1 cellular context compared by ENCODE assay signal in genomic region chr20:47432251-47433210, GRCh38.
TF ChIP-seq lines count a peak whose summit lies in the region.

No MANE protein-coding gene starts in this region.

TF ChIP-seq in HepG2, 621 proteins besides CTCF, POLR2A, EP300 and RAD21 (continued from another document):
- TF ChIP-seq, protein P1, sequence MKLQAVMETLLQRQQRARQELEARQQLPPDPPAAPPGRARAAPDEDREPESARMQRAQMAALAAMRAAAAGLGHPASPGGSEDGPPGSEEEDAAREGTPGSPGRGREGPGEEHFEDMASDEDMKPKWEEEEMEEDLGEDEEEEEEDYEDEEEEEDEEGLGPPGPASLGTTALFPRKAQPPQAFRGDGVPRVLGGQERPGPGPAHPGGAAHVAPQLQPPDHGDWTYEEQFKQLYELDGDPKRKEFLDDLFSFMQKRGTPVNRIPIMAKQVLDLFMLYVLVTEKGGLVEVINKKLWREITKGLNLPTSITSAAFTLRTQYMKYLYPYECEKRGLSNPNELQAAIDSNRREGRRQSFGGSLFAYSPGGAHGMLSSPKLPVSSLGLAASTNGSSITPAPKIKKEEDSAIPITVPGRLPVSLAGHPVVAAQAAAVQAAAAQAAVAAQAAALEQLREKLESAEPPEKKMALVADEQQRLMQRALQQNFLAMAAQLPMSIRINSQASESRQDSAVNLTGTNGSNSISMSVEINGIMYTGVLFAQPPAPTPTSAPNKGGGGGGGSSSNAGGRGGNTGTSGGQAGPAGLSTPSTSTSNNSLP (IDR thresholded peaks at IDR 0.05; ENCODE audit: low read depth, low read length), result no peak
- TF ChIP-seq RXRA (CRISPR knock-in tag; IDR thresholded peaks at IDR 0.05) (peak; percentile 57; the same call in 1 of the 2 replicates), ZNF747 (CRISPR knock-in tag; IDR thresholded peaks at IDR 0.05; ENCODE audit: borderline replicate concordance) (no peak), FOXA1 (IDR thresholded peaks at IDR 0.05) (no peak), FOXA1 (CRISPR knock-in tag; IDR thresholded peaks at IDR 0.05) (no peak), YEATS2 (CRISPR knock-in tag; IDR thresholded peaks at IDR 0.05; ENCODE audit: borderline replicate concordance) (no peak), CSRNP2 (CRISPR knock-in tag; conservative IDR thresholded peaks at IDR 0.05; ENCODE audit: low read depth) (no peak), ZFP1 (CRISPR knock-in tag; IDR thresholded peaks at IDR 0.05) (no peak), HDAC2 (CRISPR knock-in tag; IDR thresholded peaks at IDR 0.05) (peak; percentile 31; the same call in 1 of the 2 replicates), NFYC (CRISPR knock-in tag; IDR thresholded peaks at IDR 0.05) (0 out of 2 replicates have a peak, but pooled peaks have one; percentile 14), SSRP1 (CRISPR knock-in tag; IDR thresholded peaks at IDR 0.05) (no peak), ZNF577 (CRISPR knock-in tag; IDR thresholded peaks at IDR 0.05; ENCODE audit: borderline replicate concordance, low read depth) (no peak), ZNF691 (CRISPR knock-in tag; IDR thresholded peaks at IDR 0.05; ENCODE audit: borderline replicate concordance, low read depth) (0 out of 2 replicates have a peak, but pooled peaks have one; percentile 22), ARNTL (CRISPR knock-in tag; IDR thresholded peaks at IDR 0.05) (no peak), ZNF749 (CRISPR knock-in tag; IDR thresholded peaks at IDR 0.05; ENCODE audit: borderline replicate concordance) (no peak), TFE3 (CRISPR knock-in tag; IDR thresholded peaks at IDR 0.05) (peak; percentile 42; the same call in 1 of the 2 replicates), ZNF143 (CRISPR knock-in tag; IDR thresholded peaks at IDR 0.05) (no peak), NFE2 (CRISPR knock-in tag; IDR thresholded peaks at IDR 0.05) (0 out of 2 replicates have a peak, but pooled peaks have one; percentile 45), ZKSCAN8 (CRISPR knock-in tag; IDR thresholded peaks at IDR 0.05; ENCODE audit: borderline replicate concordance) (peak; percentile 40; the same call in 1 of the 2 replicates), ZNF275 (CRISPR knock-in tag; IDR thresholded peaks at IDR 0.05; ENCODE audit: borderline replicate concordance) (no peak), THRA (CRISPR knock-in tag; IDR thresholded peaks at IDR 0.05; ENCODE audit: borderline replicate concordance) (0 out of 2 replicates have a peak, but pooled peaks have one; percentile 14), GPN1 (CRISPR knock-in tag; IDR thresholded peaks at IDR 0.05; ENCODE audit: borderline replicate concordance) (no peak), MAFG (CRISPR knock-in tag; IDR thresholded peaks at IDR 0.05) (no peak), TBX2 (CRISPR knock-in tag; IDR thresholded peaks at IDR 0.05; ENCODE audit: borderline replicate concordance) (peak; percentile 49; the same call in 1 of the 2 replicates), ZNF101 (CRISPR knock-in tag; IDR thresholded peaks at IDR 0.05; ENCODE audit: borderline replicate concordance, low read depth) (no peak), SOX13 (IDR thresholded peaks at IDR 0.05) (no peak; the same call in 1 of the 2 replicates), SOX13 (CRISPR knock-in tag; conservative IDR thresholded peaks at IDR 0.05 in 1 of 2, IDR thresholded peaks at IDR 0.05 in 1 of 2) (peak in 1 of 2 experiments; percentile 60; a peak in 1 of 4 replicates), GATAD2A (CRISPR knock-in tag; IDR thresholded peaks at IDR 0.05) (0 out of 2 replicates have a peak, but pooled peaks have one; percentile 14), ZNF550 (CRISPR knock-in tag; IDR thresholded peaks at IDR 0.05; ENCODE audit: borderline replicate concordance) (no peak), KMT2B (CRISPR knock-in tag; IDR thresholded peaks at IDR 0.05) (no peak), TBX3 (IDR thresholded peaks at IDR 0.05; ENCODE audit: borderline replicate concordance) (peak; percentile 69; the same call in 1 of the 2 replicates), HOXA3 (CRISPR knock-in tag; IDR thresholded peaks at IDR 0.05) (0 out of 2 replicates have a peak, but pooled peaks have one; percentile 16), ZNF224 (CRISPR knock-in tag; IDR thresholded peaks at IDR 0.05) (no peak), ZNF335 (CRISPR knock-in tag; IDR thresholded peaks at IDR 0.05) (0 out of 2 replicates have a peak, but pooled peaks have one; percentile 22)
- TF ChIP-seq, protein P2, sequence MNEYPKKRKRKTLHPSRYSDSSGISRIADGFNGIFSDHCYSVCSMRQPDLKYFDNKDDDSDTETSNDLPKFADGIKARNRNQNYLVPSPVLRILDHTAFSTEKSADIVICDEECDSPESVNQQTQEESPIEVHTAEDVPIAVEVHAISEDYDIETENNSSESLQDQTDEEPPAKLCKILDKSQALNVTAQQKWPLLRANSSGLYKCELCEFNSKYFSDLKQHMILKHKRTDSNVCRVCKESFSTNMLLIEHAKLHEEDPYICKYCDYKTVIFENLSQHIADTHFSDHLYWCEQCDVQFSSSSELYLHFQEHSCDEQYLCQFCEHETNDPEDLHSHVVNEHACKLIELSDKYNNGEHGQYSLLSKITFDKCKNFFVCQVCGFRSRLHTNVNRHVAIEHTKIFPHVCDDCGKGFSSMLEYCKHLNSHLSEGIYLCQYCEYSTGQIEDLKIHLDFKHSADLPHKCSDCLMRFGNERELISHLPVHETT (CRISPR knock-in tag; conservative IDR thresholded peaks at IDR 0.05), result 0 out of 2 replicates have a peak, but pooled peaks have one; percentile 8
- TF ChIP-seq, protein P3, sequence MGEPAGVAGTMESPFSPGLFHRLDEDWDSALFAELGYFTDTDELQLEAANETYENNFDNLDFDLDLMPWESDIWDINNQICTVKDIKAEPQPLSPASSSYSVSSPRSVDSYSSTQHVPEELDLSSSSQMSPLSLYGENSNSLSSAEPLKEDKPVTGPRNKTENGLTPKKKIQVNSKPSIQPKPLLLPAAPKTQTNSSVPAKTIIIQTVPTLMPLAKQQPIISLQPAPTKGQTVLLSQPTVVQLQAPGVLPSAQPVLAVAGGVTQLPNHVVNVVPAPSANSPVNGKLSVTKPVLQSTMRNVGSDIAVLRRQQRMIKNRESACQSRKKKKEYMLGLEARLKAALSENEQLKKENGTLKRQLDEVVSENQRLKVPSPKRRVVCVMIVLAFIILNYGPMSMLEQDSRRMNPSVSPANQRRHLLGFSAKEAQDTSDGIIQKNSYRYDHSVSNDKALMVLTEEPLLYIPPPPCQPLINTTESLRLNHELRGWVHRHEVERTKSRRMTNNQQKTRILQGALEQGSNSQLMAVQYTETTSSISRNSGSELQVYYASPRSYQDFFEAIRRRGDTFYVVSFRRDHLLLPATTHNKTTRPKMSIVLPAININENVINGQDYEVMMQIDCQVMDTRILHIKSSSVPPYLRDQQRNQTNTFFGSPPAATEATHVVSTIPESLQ (CRISPR knock-in tag; conservative IDR thresholded peaks at IDR 0.05), result no peak
- TF ChIP-seq, protein P4, sequence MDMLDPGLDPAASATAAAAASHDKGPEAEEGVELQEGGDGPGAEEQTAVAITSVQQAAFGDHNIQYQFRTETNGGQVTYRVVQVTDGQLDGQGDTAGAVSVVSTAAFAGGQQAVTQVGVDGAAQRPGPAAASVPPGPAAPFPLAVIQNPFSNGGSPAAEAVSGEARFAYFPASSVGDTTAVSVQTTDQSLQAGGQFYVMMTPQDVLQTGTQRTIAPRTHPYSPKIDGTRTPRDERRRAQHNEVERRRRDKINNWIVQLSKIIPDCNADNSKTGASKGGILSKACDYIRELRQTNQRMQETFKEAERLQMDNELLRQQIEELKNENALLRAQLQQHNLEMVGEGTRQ (IDR thresholded peaks at IDR 0.05; ENCODE audit: low read depth, low read length), result peak; percentile 82
- TF ChIP-seq, protein P4 (CRISPR knock-in tag; IDR thresholded peaks at IDR 0.05; ENCODE audit: borderline replicate concordance), result peak; percentile 77; the same call in 1 of the 2 replicates
- TF ChIP-seq, protein P5, sequence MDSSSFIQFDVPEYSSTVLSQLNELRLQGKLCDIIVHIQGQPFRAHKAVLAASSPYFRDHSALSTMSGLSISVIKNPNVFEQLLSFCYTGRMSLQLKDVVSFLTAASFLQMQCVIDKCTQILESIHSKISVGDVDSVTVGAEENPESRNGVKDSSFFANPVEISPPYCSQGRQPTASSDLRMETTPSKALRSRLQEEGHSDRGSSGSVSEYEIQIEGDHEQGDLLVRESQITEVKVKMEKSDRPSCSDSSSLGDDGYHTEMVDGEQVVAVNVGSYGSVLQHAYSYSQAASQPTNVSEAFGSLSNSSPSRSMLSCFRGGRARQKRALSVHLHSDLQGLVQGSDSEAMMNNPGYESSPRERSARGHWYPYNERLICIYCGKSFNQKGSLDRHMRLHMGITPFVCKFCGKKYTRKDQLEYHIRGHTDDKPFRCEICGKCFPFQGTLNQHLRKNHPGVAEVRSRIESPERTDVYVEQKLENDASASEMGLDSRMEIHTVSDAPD (CRISPR knock-in tag; IDR thresholded peaks at IDR 0.05), result 0 out of 2 replicates have a peak, but pooled peaks have one; percentile 56
- TF ChIP-seq, protein P6, sequence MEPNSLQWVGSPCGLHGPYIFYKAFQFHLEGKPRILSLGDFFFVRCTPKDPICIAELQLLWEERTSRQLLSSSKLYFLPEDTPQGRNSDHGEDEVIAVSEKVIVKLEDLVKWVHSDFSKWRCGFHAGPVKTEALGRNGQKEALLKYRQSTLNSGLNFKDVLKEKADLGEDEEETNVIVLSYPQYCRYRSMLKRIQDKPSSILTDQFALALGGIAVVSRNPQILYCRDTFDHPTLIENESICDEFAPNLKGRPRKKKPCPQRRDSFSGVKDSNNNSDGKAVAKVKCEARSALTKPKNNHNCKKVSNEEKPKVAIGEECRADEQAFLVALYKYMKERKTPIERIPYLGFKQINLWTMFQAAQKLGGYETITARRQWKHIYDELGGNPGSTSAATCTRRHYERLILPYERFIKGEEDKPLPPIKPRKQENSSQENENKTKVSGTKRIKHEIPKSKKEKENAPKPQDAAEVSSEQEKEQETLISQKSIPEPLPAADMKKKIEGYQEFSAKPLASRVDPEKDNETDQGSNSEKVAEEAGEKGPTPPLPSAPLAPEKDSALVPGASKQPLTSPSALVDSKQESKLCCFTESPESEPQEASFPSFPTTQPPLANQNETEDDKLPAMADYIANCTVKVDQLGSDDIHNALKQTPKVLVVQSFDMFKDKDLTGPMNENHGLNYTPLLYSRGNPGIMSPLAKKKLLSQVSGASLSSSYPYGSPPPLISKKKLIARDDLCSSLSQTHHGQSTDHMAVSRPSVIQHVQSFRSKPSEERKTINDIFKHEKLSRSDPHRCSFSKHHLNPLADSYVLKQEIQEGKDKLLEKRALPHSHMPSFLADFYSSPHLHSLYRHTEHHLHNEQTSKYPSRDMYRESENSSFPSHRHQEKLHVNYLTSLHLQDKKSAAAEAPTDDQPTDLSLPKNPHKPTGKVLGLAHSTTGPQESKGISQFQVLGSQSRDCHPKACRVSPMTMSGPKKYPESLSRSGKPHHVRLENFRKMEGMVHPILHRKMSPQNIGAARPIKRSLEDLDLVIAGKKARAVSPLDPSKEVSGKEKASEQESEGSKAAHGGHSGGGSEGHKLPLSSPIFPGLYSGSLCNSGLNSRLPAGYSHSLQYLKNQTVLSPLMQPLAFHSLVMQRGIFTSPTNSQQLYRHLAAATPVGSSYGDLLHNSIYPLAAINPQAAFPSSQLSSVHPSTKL (CRISPR knock-in tag; IDR thresholded peaks at IDR 0.05), result peak; percentile 56
